Comparison of ENCODE assay signal across 20 cellular contexts in genomic region chr5:159697536-159697935, GRCh38.
DNase-seq lines count a peak whose midpoint lies in the region; FAIRE-seq and TF ChIP-seq lines count a peak whose summit lies in the region.
"Had no signal": no experiment of that assay in that cellular context is flagged by ENCODE, and none has a peak within 500 bp of the region (broad histone marks: within the 10 kb centered on the region; RNA-seq: fewer than 3 reads in every experiment).

No MANE protein-coding gene starts in this region.

- in situ Hi-C loops in brain microvascular endothelial cell (cut with HindIII; ENCODE audit: low pct_ligation_motif_present, low sequenced_read_pairs): no loop called here

- H3K36me3 ChIP-seq in brain microvascular endothelial cell (replicated peaks): no peaks in the 10 kb centered on the region

- H3K4me3 ChIP-seq in brain microvascular endothelial cell (ENCODE audit: low read depth, low read length): no peak overlapping the region
- H3K4me3 ChIP-seq: A549 had no signal

- DNase-seq in Ammon's horn (ENCODE audit: low spot score): peak; percentile 27
- DNase-seq in LHCN-M2 (ENCODE audit: low read depth): peak; percentile 37
- peak; percentile 17 for DNase-seq in fibroblast of peridontal ligament (ENCODE audit: extremely low read depth)
- DNase-seq in myocyte (ENCODE audit: low read depth): peak; percentile 74
- DNase-seq in brain microvascular endothelial cell: no peak
- no peak for DNase-seq in type B pancreatic cell (ENCODE audit: extremely low spot score, unreplicated experiment)
- DNase-seq in HTR-8/SVneo (ENCODE audit: insufficient read length, low spot score): no peak
- DNase-seq: CD8-positive, alpha-beta memory T cell; DMS153; KBM-7; MM.1S; NCI-H2081; NCI-H2227 treated with DMSO at 0.1 percent for 48 hours; NCI-H69; SHP77 had no signal

- FAIRE-seq in HTR-8/SVneo (lab: Jason Lieb, UNC): no peak
- FAIRE-seq: GM18507 had no signal

- TF ChIP-seq CTCF in brain microvascular endothelial cell (IDR thresholded peaks at IDR 0.05; ENCODE audit: low read depth, low read length, missing control alignments): no peak
- TF ChIP-seq CTCF in type B pancreatic cell (conservative IDR thresholded peaks at IDR 0.05): no peak

- H3K4me3 Mint-ChIP-seq in type B pancreatic cell: no peak overlapping the region
- H3K4me3 Mint-ChIP-seq: B cell; CD14-positive monocyte; CD8-positive, alpha-beta memory T cell had no signal

- H3K36me3 Mint-ChIP-seq in type B pancreatic cell: no peaks in the 10 kb centered on the region
- H3K36me3 Mint-ChIP-seq: CD14-positive monocyte; CD8-positive, alpha-beta memory T cell had no signal

- no peak overlapping the region for H3K27ac ChIP-seq in brain microvascular endothelial cell
- H3K27ac ChIP-seq: A549, RWPE1 had no signal

- H3K27ac Mint-ChIP-seq in type B pancreatic cell: no peak overlapping the region
- H3K27ac Mint-ChIP-seq: B cell; CD14-positive monocyte; CD8-positive, alpha-beta memory T cell had no signal

- H3K9me3 Mint-ChIP-seq in type B pancreatic cell: peaks cover 3% of the 10 kb centered on the region

- peaks cover 3% of the 10 kb centered on the region for H3K27me3 Mint-ChIP-seq in type B pancreatic cell

- H3K27me3 ChIP-seq in brain microvascular endothelial cell (replicated peaks): no peaks in the 10 kb centered on the region

- no peaks in the 10 kb centered on the region for H3K4me1 Mint-ChIP-seq in type B pancreatic cell (ENCODE audit: unreplicated experiment)
- H3K4me1 Mint-ChIP-seq: CD8-positive, alpha-beta memory T cell had no signal

Comparison
In these comparisons a context has a peak if more than half of its experiments do, and no peak if none do; other contexts are left out.
1. DNase-seq: peak in Ammon's horn (single experiment), LHCN-M2 (single experiment), fibroblast of peridontal ligament (single experiment) and myocyte (single experiment); none in brain microvascular endothelial cell (single experiment), type B pancreatic cell (single experiment) and HTR-8/SVneo (single experiment).